28 cellular contexts compared by ENCODE assay signal in the genomic region with DNA sequence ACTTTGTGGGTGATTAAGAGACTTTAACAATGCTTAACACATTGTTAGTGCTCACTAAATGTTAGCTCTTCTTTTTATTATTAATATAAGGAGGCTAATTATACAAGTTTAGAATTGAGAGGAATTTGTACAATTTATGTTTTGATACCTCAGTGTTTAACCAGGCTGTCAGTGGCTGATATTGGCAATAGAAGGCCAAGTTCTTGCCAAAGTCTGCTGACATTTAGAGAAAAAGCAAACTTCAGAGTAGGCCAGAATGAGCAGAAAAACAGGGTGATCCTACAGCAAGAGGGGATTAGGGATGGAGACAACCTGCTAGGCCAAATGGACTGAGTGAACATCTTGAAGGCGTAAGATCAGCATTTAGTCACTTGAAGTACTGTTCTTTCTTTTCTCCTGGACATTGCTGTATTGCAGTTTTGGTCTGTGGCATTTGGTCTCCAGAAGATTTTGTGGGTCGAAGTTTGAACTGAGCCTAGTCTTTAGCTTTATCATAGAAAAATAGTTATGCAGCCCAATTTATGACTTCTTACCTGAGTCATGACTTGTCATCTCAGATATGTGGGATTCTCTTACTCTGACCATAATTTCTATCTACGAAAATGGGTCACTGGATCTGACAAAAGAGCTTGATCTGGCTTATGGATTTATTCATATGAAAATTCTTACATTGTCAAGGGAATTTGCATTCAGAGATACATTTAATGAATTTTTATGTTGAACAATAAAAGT. TPM values are rescaled to one million over a fixed set of nuclear protein-coding genes. Genes with fewer than 3 reads are reported as not detected.
"Had no signal": no experiment of that assay in that cellular context is flagged by ENCODE, and none has a peak within 500 bp of the region (broad histone marks: within the 10 kb centered on the region; RNA-seq: fewer than 3 reads in every experiment).

No MANE protein-coding gene starts in this region.

- H3K9me3 Mint-ChIP-seq: effector memory CD8-positive, alpha-beta T cell had no signal

- H3K4me1 ChIP-seq: parathyroid adenoma had no signal

- ATAC-seq: activated CD8-positive, alpha-beta T cell treated with anti-CD3 and anti-CD28 coated beads for 36 hours; body of pancreas; left colon; naive thymus-derived CD4-positive, alpha-beta T cell; right cardiac atrium; stimulated activated naive B cell treated with anti-CD40 and anti-IgM and Interleukin-4, amounts not matched to agents 10 μg/mL and 1 μg/mL and 100 μg/mL, for 72 hours had no signal

- H3K36me3 ChIP-seq: cardiac muscle cell, thyroid gland, upper lobe of left lung had no signal

- H3K27me3 Mint-ChIP-seq: activated B cell treated with CpG ODN at 0.5 μM for 24 hours; activated CD8-positive, alpha-beta T cell treated with anti-CD3 and anti-CD28 coated beads for 36 hours; activated naive CD8-positive, alpha-beta T cell; effector memory CD8-positive, alpha-beta T cell; memory B cell; naive thymus-derived CD4-positive, alpha-beta T cell; stimulated activated naive B cell treated with anti-CD40 and anti-IgM and Interleukin-4, amounts not matched to agents 10 μg/mL and 1 μg/mL and 100 μg/mL, for 72 hours had no signal

- H3K27ac ChIP-seq: body of pancreas, cardiac muscle cell, parathyroid adenoma, stomach, thyroid gland, upper lobe of left lung had no signal

- DNase-seq: activated B cell treated with CpG ODN at 0.5 μM for 24 hours; activated CD4-positive, alpha-beta T cell treated with anti-CD3 and anti-CD28 coated beads, Interleukin-2, amount 50 U/mL, for 1 hour; activated CD8-positive, alpha-beta T cell treated with anti-CD3 and anti-CD28 coated beads for 36 hours; activated effector memory CD4-positive, alpha-beta T cell treated with Interleukin-2 at 50 U/mL for 16 hours; activated naive CD4-positive, alpha-beta T cell treated with Interleukin-2 at 50 U/mL for 16 hours; anterior cingulate cortex; body of pancreas; cortex of kidney; effector memory CD8-positive, alpha-beta T cell; erythroblast; head of caudate nucleus; hippocampal formation; kidney; left colon; midbrain; naive thymus-derived CD4-positive, alpha-beta T cell; right cardiac atrium; stimulated activated CD4-positive, alpha-beta T cell treated with anti-CD3 and anti-CD28 coated beads, Interleukin-4, amount 100 ng/mL, for 1 hour; stimulated activated naive B cell treated with anti-CD40 and anti-IgM and Interleukin-4, amounts not matched to agents 10 μg/mL and 1 μg/mL and 100 μg/mL, for 72 hours; stomach; T-helper 1 cell; thyroid gland; upper lobe of left lung had no signal

- H3K27me3 ChIP-seq: body of pancreas, cardiac muscle cell, stomach, thyroid gland, upper lobe of left lung had no signal

- H3K9ac ChIP-seq: parathyroid adenoma had no signal

- H2AFZ ChIP-seq: parathyroid adenoma had no signal

- H3K4me3 ChIP-seq: body of pancreas, cardiac muscle cell, stomach, thyroid gland, upper lobe of left lung had no signal

- H3K4me3 Mint-ChIP-seq: activated B cell treated with CpG ODN at 0.5 μM for 24 hours; activated CD8-positive, alpha-beta T cell treated with anti-CD3 and anti-CD28 coated beads for 36 hours; memory B cell; T-helper 2 cell treated with Interferon-gamma antibody and Interleukin-4, amounts not matched to agents 5 μg/mL and 100 μg/mL, for 36 hours had no signal

- H3K9me3 ChIP-seq: body of pancreas, thyroid gland, upper lobe of left lung had no signal

- H3K27ac Mint-ChIP-seq: activated B cell treated with CpG ODN at 0.5 μM for 24 hours; activated CD8-positive, alpha-beta T cell treated with anti-CD3 and anti-CD28 coated beads for 36 hours; stimulated activated naive B cell treated with anti-CD40 and anti-IgM and Interleukin-4, amounts not matched to agents 10 μg/mL and 1 μg/mL and 100 μg/mL, for 72 hours; T-helper 2 cell treated with Interferon-gamma antibody and Interleukin-4, amounts not matched to agents 5 μg/mL and 100 μg/mL, for 36 hours had no signal

RNA-seq across cellular contexts. Expression of gene FJX1, which starts 53.3 kb away (rescaled TPM):
- polyA plus RNA-seq: naive thymus-derived CD4-positive, alpha-beta T cell had no signal
